1 cellular context compared by ENCODE assay signal in genomic region chr4:60250657-60251056, GRCh38.
TF ChIP-seq lines count a peak whose summit lies in the region.

No MANE protein-coding gene starts in this region.

TF ChIP-seq in HepG2, 621 proteins besides CTCF, POLR2A, EP300 and RAD21:
- TF ChIP-seq MAFF (IDR thresholded peaks at IDR 0.05; ENCODE audit: low read depth, low read length) (peak; percentile 76; the same call in 1 of the 2 replicates), ZFP62 (CRISPR knock-in tag; IDR thresholded peaks at IDR 0.05) (no peak), ZNF451 (CRISPR knock-in tag; IDR thresholded peaks at IDR 0.05) (no peak), ZNF616 (CRISPR knock-in tag; IDR thresholded peaks at IDR 0.05; ENCODE audit: low read depth) (no peak), SRF (IDR thresholded peaks at IDR 0.05; ENCODE audit: low read depth, low read length) (no peak), SIX4 (CRISPR knock-in tag; IDR thresholded peaks at IDR 0.05) (no peak), CREM (IDR thresholded peaks at IDR 0.05) (no peak), CREM (CRISPR knock-in tag; IDR thresholded peaks at IDR 0.05) (no peak), FOSL2 (CRISPR knock-in tag; IDR thresholded peaks at IDR 0.05) (no peak), NR1H2 (CRISPR knock-in tag; IDR thresholded peaks at IDR 0.05; ENCODE audit: borderline replicate concordance, low read depth) (no peak), NFE2L2 (IDR thresholded peaks at IDR 0.05; ENCODE audit: low read length) (peak; percentile 50; the same call in 1 of the 2 replicates), ZBTB39 (CRISPR knock-in tag; IDR thresholded peaks at IDR 0.05) (no peak), ZNF124 (CRISPR knock-in tag; IDR thresholded peaks at IDR 0.05) (no peak), MAFK (conservative IDR thresholded peaks at IDR 0.05 in 1 of 2, IDR thresholded peaks at IDR 0.05 in 1 of 2; ENCODE audit: low read length in 2 of 2) (peak; percentile 74 to 88), E2F1 (CRISPR knock-in tag; IDR thresholded peaks at IDR 0.05) (no peak), TFDP1 (CRISPR knock-in tag; IDR thresholded peaks at IDR 0.05; ENCODE audit: borderline replicate concordance) (no peak), ZNF660 (CRISPR knock-in tag; IDR thresholded peaks at IDR 0.05; ENCODE audit: borderline replicate concordance, low read depth) (no peak), CSRNP2 (CRISPR knock-in tag; conservative IDR thresholded peaks at IDR 0.05; ENCODE audit: low read depth) (no peak), SNAI1 (CRISPR knock-in tag; IDR thresholded peaks at IDR 0.05; ENCODE audit: borderline replicate concordance) (no peak), ZNF282 (IDR thresholded peaks at IDR 0.05; ENCODE audit: partially characterized antibody) (no peak), SP140L (CRISPR knock-in tag; IDR thresholded peaks at IDR 0.05; ENCODE audit: borderline replicate concordance) (no peak)
